In the genomic region with DNA sequence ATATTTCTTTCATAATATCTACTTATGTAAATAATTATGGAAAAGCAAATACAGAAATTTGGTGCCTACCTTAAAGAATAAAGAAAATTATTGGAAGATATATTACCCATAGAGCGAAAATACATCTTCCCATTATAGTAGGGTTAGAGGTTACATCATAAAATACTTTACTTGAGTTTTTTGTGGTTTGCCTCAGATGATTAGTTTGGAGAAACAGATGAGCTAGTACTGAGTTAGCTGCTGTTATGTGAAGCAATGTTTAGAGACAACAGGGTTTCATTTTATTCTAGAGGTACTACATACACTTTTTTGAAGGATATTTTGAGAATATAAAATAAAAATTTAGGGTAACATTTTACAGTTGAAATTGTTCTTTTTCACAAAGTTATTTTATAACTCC, we compare ENCODE assay signal across 13 cellular contexts. TPM values are rescaled to one million over a fixed set of nuclear protein-coding genes. Genes with fewer than 3 reads are reported as not detected.
DNase-seq lines count a peak whose midpoint lies in the region; ATAC-seq and TF ChIP-seq lines count a peak whose summit lies in the region.
"Had no signal": no experiment of that assay in that cellular context is flagged by ENCODE, and none has a peak within 500 bp of the region (broad histone marks: within the 10 kb centered on the region; RNA-seq: fewer than 3 reads in every experiment).

No MANE protein-coding gene starts in this region.

- TF ChIP-seq CTCF in dorsolateral prefrontal cortex (IDR thresholded peaks at IDR 0.05 in 54 of 56, conservative IDR thresholded peaks at IDR 0.05 in 2 of 56; ENCODE audit: low read depth in 1 of 56, partially characterized antibody in 56 of 56) (no peak), gastrocnemius medialis (IDR thresholded peaks at IDR 0.05 in 4 of 5, conservative IDR thresholded peaks at IDR 0.05 in 1 of 5) (no peak)

- no peak for ATAC-seq in gastrocnemius medialis
- no peak for ATAC-seq in HG03432 (IDR thresholded peaks at IDR 0.05; ENCODE audit: unreplicated experiment)
- no peak for ATAC-seq in HG02678 (IDR thresholded peaks at IDR 0.05; ENCODE audit: unreplicated experiment)
- ATAC-seq: activated CD8-positive, alpha-beta memory T cell treated with anti-CD3 and anti-CD28 coated beads, Interleukin-2, amount 10 ng/mL, durations not matched to agents 7 days and 5 days; activated naive CD8-positive, alpha-beta T cell treated with anti-CD3 and anti-CD28 coated beads, Interleukin-2, amount 50 U/mL, for 24 hours; T-helper 17 cell had no signal

- H3K27ac ChIP-seq in dorsolateral prefrontal cortex (peak overlapping the region in 56 of 59 donors; percentile 6 to 100 (median 98)), gastrocnemius medialis (peak overlapping the region; percentile 90 to 100 (median 98))

- H3K4me1 ChIP-seq in gastrocnemius medialis = peaks cover 25 to 30% of the 10 kb centered on the region in 2 donors

- TF ChIP-seq POLR2A in gastrocnemius medialis (IDR thresholded peaks at IDR 0.05) = no peak

- intact Hi-C loops in dorsolateral prefrontal cortex (cut with DNase I) = loop anchor here in 1 of 2 donors (5.0 to 10.0 kb wide), 3 partner anchors 34 to 1564 kb away; partner anchors contain the start of gene MSRB2
- intact Hi-C loops in gastrocnemius medialis (cut with DNase I; ENCODE audit: low total_unique reads) = loop anchor here (5.0 kb wide), 1 partner anchor 1026 kb away; no protein-coding TSS in a partner anchor

- DNase-seq in NCI-H2171 treated with DMSO at 0.1 percent for 48 hours (lab: John Stamatoyannopoulos, UW) (peak; percentile 30), NCI-H2171 (lab: John Stamatoyannopoulos, UW) (no peak), NAMALWA (ENCODE audit: low spot score) (peak; percentile 21), dorsolateral prefrontal cortex (no peak), gastrocnemius medialis (no peak), NCI-H2227 (lab: John Stamatoyannopoulos, UW; ENCODE audit: unreplicated experiment) (no peak)
- DNase-seq: activated CD8-positive, alpha-beta memory T cell treated with anti-CD3 and anti-CD28 coated beads, Interleukin-2, amount 10 ng/mL, durations not matched to agents 7 days and 5 days; activated naive CD8-positive, alpha-beta T cell treated with anti-CD3 and anti-CD28 coated beads, Interleukin-2, amount 50 U/mL, for 24 hours; NCI-H510A; stimulated activated naive CD4-positive, alpha-beta T cell; T-helper 17 cell had no signal

- H3K4me3 ChIP-seq in dorsolateral prefrontal cortex (peak overlapping the region in 6 of 59 donors; percentile 1 to 87 (median 19)), gastrocnemius medialis (peak overlapping the region; percentile 9 to 23 (median 13))

- H3K9me3 ChIP-seq in gastrocnemius medialis = no peaks in the 10 kb centered on the region

- H3K36me3 ChIP-seq in gastrocnemius medialis = no peaks in the 10 kb centered on the region

- in situ Hi-C loops in gastrocnemius medialis (cut with MboI; ENCODE audit: low sequenced_read_pairs in 4 of 4) = no loop called here

- H3K27me3 ChIP-seq in dorsolateral prefrontal cortex (no peaks in the 10 kb centered on the region), gastrocnemius medialis (no peaks in the 10 kb centered on the region)

RNA-seq across cellular contexts. Expression of gene MLLT10, which starts 2.9 kb away (rescaled TPM):
- total RNA-seq in dorsolateral prefrontal cortex = 10 to 100 TPM; 35.4 to 78.5 (median 55.3) TPM
- total RNA-seq in gastrocnemius medialis = 10 to 100 TPM; 13.6 to 26.6 (median 21.6) TPM

RNA-seq across cellular contexts. Expression of gene SKIDA1, which starts 5.7 kb away (rescaled TPM):
- total RNA-seq in dorsolateral prefrontal cortex (1 to 10 TPM; 2.0 to 8.9 (median 4.4) TPM), gastrocnemius medialis (under 1 TPM in 1 of 4 donors, not detected in 3; 0.09 TPM)

Comparison
In these comparisons a context has a peak if more than half of its experiments do, and no peak if none do; other contexts are left out.
1. DNase-seq: peak in NCI-H2171 treated with DMSO at 0.1 percent for 48 hours (single experiment) and NAMALWA (single experiment); none in NCI-H2171 (single experiment), dorsolateral prefrontal cortex (0 of 10), gastrocnemius medialis (0 of 2) and NCI-H2227 (single experiment).